ENCODE assay signal across 27 cellular contexts in genomic region chr1:191675991-191676783, GRCh38.
"Had no signal": no experiment of that assay in that cellular context is flagged by ENCODE, and none has a peak within 500 bp of the region (broad histone marks: within the 10 kb centered on the region; RNA-seq: fewer than 3 reads in every experiment).

No MANE protein-coding gene starts in this region.

- H3K36me3 ChIP-seq: adrenal gland, MG63 had no signal

- H3K27ac ChIP-seq: adrenal gland had no signal

- FAIRE-seq: colon, TTC549 had no signal

- H3K4me3 ChIP-seq: adrenal gland, MG63 had no signal

- H3K27me3 ChIP-seq: adrenal gland, MG63 had no signal

- H3K9me3 ChIP-seq: adrenal gland, MG63 had no signal

- ATAC-seq: activated T-helper 17 cell treated with anti-CD3 and anti-CD28 coated beads, Interleukin-2, amount 50 U/mL, for 72 hours; PC-3; T-helper 17 cell had no signal

- H3K4me1 ChIP-seq: adrenal gland had no signal

- DNase-seq: activated B cell treated with CpG ODN at 0.5 μM for 24 hours; activated CD4-positive, alpha-beta memory T cell treated with anti-CD3 and anti-CD28 coated beads for 36 hours; activated CD4-positive, alpha-beta T cell treated with anti-CD3 and anti-CD28 coated beads for 1 hour; activated CD4-positive, alpha-beta T cell treated with anti-CD3 and anti-CD28 coated beads, Interleukin-2, amount 10 ng/mL, durations not matched to agents 24 days and 14 days; activated gamma-delta T cell; activated naive CD4-positive, alpha-beta T cell treated with anti-CD3 and anti-CD28 coated beads for 36 hours; activated naive CD8-positive, alpha-beta T cell treated with anti-CD3 and anti-CD28 coated beads for 36 hours; activated T-cell treated with anti-CD3 and anti-CD28 coated beads for 4 hours; activated T-cell treated with anti-CD3 and anti-CD28 coated beads, Interleukin-2, amount 50 U/mL, for 48 hours; adrenal gland; anterior cingulate cortex; cerebellar nuclear complex; MG63; MV-4-11; NCI-H1092 treated with DMSO at 0.1 percent for 48 hours; NCI-H1417 treated with DMSO at 0.1 percent for 48 hours; NCI-H1694; NCI-H2029; NCI-H526 treated with DMSO at 0.1 percent for 48 hours; NCI-H82; PC-3; SHP77 treated with DMSO at 0.1 percent for 48 hours; T-helper 17 cell; T1000 had no signal
